Comparison of ENCODE assay signal across 33 cellular contexts in the genomic region with DNA sequence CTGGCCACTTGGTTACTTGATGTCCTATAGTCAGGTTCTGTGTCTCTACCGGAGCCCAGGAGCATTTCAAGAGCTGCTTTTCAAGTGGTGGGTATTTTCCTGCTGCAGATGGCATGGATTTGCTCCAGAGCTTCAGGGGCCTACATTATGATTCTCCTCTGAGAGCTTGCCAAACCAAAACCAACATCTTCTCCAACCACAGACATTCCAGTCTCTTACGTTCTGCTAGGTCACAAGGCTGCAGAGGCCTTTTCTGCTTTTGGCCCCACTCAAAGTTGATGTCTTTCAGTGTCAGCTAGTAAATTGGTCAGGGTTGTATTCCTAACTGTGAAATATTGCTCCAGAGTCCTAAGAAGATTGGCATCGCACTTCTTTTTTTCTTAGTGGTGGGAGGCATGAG. TPM values are rescaled to one million over a fixed set of nuclear protein-coding genes. Genes with fewer than 3 reads are reported as not detected.
DNase-seq lines count a peak whose midpoint lies in the region; ATAC-seq lines count a peak whose summit lies in the region.
"Had no signal": no experiment of that assay in that cellular context is flagged by ENCODE, and none has a peak within 500 bp of the region (broad histone marks: within the 10 kb centered on the region; RNA-seq: fewer than 3 reads in every experiment).

No MANE protein-coding gene starts in this region.

- no peaks in the 10 kb centered on the region for H3K9me3 ChIP-seq in mesenchymal stem cell (ENCODE audit: control insufficient read depth, low read length)
- H3K9me3 ChIP-seq: heart left ventricle, psoas muscle had no signal

- DNase-seq in AG08395 (ENCODE audit: low spot score) (peak; percentile 77), HT1080 (ENCODE audit: low read depth) (peak; percentile 77), astrocyte of the hippocampus (ENCODE audit: low read depth, low spot score) (peak; percentile 63), mesenchymal stem cell (peak; percentile 2), GM19240 (ENCODE audit: insufficient read length, low spot score) (no peak), GDM1 (lab: John Stamatoyannopoulos, UW) (no peak)
- no peak for DNase-seq in stimulated activated CD4-positive, alpha-beta T cell treated with anti-CD3 and anti-CD28 coated beads, Interleukin-12 subunit alpha, Interleukin-12 subunit beta, amount 100 ng/mL, for 4 hours
- DNase-seq: activated CD4-positive, alpha-beta memory T cell treated with anti-CD3 and anti-CD28 coated beads, Interleukin-2, amount 10 ng/mL, durations not matched to agents 7 days and 5 days; activated CD4-positive, CD25-positive, alpha-beta regulatory T cell treated with anti-CD3 and anti-CD28 coated beads, Interleukin-2, amount 50 U/mL, for 72 hours; activated CD8-positive, alpha-beta memory T cell treated with anti-CD3 and anti-CD28 coated beads, Interleukin-2, amount 50 U/mL, for 4 hours; activated naive CD4-positive, alpha-beta T cell treated with anti-CD3 and anti-CD28 coated beads for 36 hours; amniotic stem cell; CD4-positive, alpha-beta memory T cell; heart left ventricle; kidney; naive thymus-derived CD8-positive, alpha-beta T cell; NCI-H2029; NCI-H526 treated with DMSO at 0.1 percent for 48 hours; occipital lobe; PC-9; psoas muscle; Right ventricle myocardium superior; stimulated activated CD4-positive, alpha-beta T cell treated with anti-CD3 and anti-CD28 coated beads, Interleukin-4, amount 100 ng/mL, for 4 hours; T-helper 17 cell; trophoblast cell had no signal

- no peak overlapping the region for H3K27ac ChIP-seq in mesenchymal stem cell (ENCODE audit: low read length, poor library complexity, severe bottlenecking)
- H3K27ac ChIP-seq: heart left ventricle, PC-9, psoas muscle had no signal

- no peaks in the 10 kb centered on the region for H3K79me1 ChIP-seq in mesenchymal stem cell (replicated peaks; ENCODE audit: low read length, poor library complexity, severe bottlenecking)

- no peak overlapping the region for H3K4ac ChIP-seq in mesenchymal stem cell (ENCODE audit: low read depth in 1 of 2, low read length in 2 of 2)

- H3K9ac ChIP-seq in mesenchymal stem cell (ENCODE audit: low read length), result no peak overlapping the region

- no peak overlapping the region for H2AFZ ChIP-seq in mesenchymal stem cell (ENCODE audit: low read depth, low read length)
- H2AFZ ChIP-seq: PC-9 had no signal

- H3K27me3 ChIP-seq in mesenchymal stem cell (ENCODE audit: control insufficient read depth in 1 of 2, insufficient read depth in 1 of 2, low read length in 2 of 2), result peaks cover 0 to 3% of the 10 kb centered on the region in 2 experiments
- H3K27me3 ChIP-seq: heart left ventricle had no signal

- no peak overlapping the region for H2BK120ac ChIP-seq in mesenchymal stem cell (ENCODE audit: low read depth, low read length)

- H3K36me3 ChIP-seq in mesenchymal stem cell (ENCODE audit: control insufficient read depth in 1 of 2, insufficient read depth in 2 of 2, low read depth in 1 of 2, low read length in 2 of 2), result no peaks in the 10 kb centered on the region
- H3K36me3 ChIP-seq: HAP-1, heart left ventricle had no signal

- ATAC-seq in HG02973 (IDR thresholded peaks at IDR 0.05; ENCODE audit: unreplicated experiment), result no peak
- ATAC-seq: heart left ventricle; naive thymus-derived CD8-positive, alpha-beta T cell; psoas muscle; sciatic nerve; SK-N-SH treated with all-trans-retinoic acid at 6 μM for 48 hours; T-helper 17 cell had no signal

- H2BK12ac ChIP-seq in mesenchymal stem cell (ENCODE audit: low read length in 2 of 2), result no peak overlapping the region

- H3K4me3 ChIP-seq in mesenchymal stem cell (ENCODE audit: insufficient read depth in 1 of 2, low read depth in 1 of 2, low read length in 2 of 2), result no peak overlapping the region
- H3K4me3 ChIP-seq: HAP-1, heart left ventricle, PC-9, psoas muscle had no signal

- H3K23ac ChIP-seq in mesenchymal stem cell (ENCODE audit: low read length in 2 of 2), result no peak overlapping the region

- WGBS in mesenchymal stem cell, result 89% methylated on average over 3 of the region's 3 CpGs

- H2BK5ac ChIP-seq in mesenchymal stem cell (ENCODE audit: low read depth, low read length, poor library complexity, severe bottlenecking), result no peak overlapping the region

- no peak overlapping the region for H3K14ac ChIP-seq in mesenchymal stem cell (ENCODE audit: low read length in 2 of 2)

- no peak overlapping the region for H2AK5ac ChIP-seq in mesenchymal stem cell (ENCODE audit: low read length, severe bottlenecking)

- no peak overlapping the region for H4K91ac ChIP-seq in mesenchymal stem cell (ENCODE audit: low read length)

- no peak overlapping the region for H3K4me2 ChIP-seq in mesenchymal stem cell (ENCODE audit: low read length, poor library complexity, severe bottlenecking)
- H3K4me2 ChIP-seq: PC-9 had no signal

- no peak overlapping the region for H2BK15ac ChIP-seq in mesenchymal stem cell (ENCODE audit: low read depth, poor library complexity, severe bottlenecking)

- no peak overlapping the region for H3K18ac ChIP-seq in mesenchymal stem cell (ENCODE audit: low read depth in 1 of 2, low read length in 2 of 2)

- no peaks in the 10 kb centered on the region for H3K4me1 ChIP-seq in mesenchymal stem cell (ENCODE audit: control insufficient read depth, insufficient read depth, low read depth, low read length)
- H3K4me1 ChIP-seq: HAP-1, heart left ventricle, psoas muscle had no signal

- no peak overlapping the region for H4K8ac ChIP-seq in mesenchymal stem cell (ENCODE audit: low read length)

RNA-seq across cellular contexts. Expression of gene AQP10, which starts 14.7 kb away (rescaled TPM):
- not detected in 2 replicates for total RNA-seq in HT1080 (2014; rRNA removed; shearing (Covaris generic))
- polyA plus RNA-seq in HT1080 (2015; cell fraction: cytosol; rRNA removed), result not detected in 2 replicates
- polyA plus RNA-seq in HT1080 (2015; cell fraction: nucleus; rRNA removed), result not detected in 2 replicates
- not detected for polyA plus RNA-seq in mesenchymal stem cell (2013, experiment 1 of 2)
- polyA plus RNA-seq in mesenchymal stem cell (2013, experiment 2 of 2), result not detected
- total RNA-seq: activated CD4-positive, alpha-beta memory T cell treated with anti-CD3 and anti-CD28 coated beads, Interleukin-2, amount 10 ng/mL, durations not matched to agents 7 days and 5 days; activated naive CD4-positive, alpha-beta T cell treated with anti-CD3 and anti-CD28 coated beads for 36 hours; activated T-helper 1 cell treated with anti-CD3 and anti-CD28 coated beads, Interleukin-12 subunit alpha, Interleukin-12 subunit beta, Interleukin-2, Interleukin-4 antibody, amounts not matched to agents 30 ng/mL and 10 ng/mL and 1 ng/mL, durations not matched to agents 14 hours and 24 hours and 36 hours; bronchial epithelial cell; CD4-positive, alpha-beta memory T cell; fibroblast of villous mesenchyme; kidney; naive thymus-derived CD8-positive, alpha-beta T cell; occipital lobe; PC-9; psoas muscle; sciatic nerve had no signal
- polyA plus RNA-seq: CD4-positive, alpha-beta memory T cell; liver; naive thymus-derived CD8-positive, alpha-beta T cell had no signal

RNA-seq across cellular contexts. Expression of gene ATP8B2, which starts 19.2 kb away (rescaled TPM):
- 126 and 169 TPM in 2 replicates for total RNA-seq in HT1080 (2014; rRNA removed; shearing (Covaris generic))
- 49.4 and 56.8 TPM in 2 replicates for polyA plus RNA-seq in HT1080 (2015; cell fraction: cytosol; rRNA removed)
- 63.8 and 74.8 TPM in 2 replicates for polyA plus RNA-seq in HT1080 (2015; cell fraction: nucleus; rRNA removed)
- 50.2 TPM for polyA plus RNA-seq in mesenchymal stem cell (2013, experiment 1 of 2)
- 47.9 TPM for polyA plus RNA-seq in mesenchymal stem cell (2013, experiment 2 of 2)

RNA-seq across cellular contexts. Expression of gene HAX1, which starts 33.7 kb away (rescaled TPM):
- total RNA-seq in HT1080 (2014; rRNA removed; shearing (Covaris generic)), result 137 and 173 TPM in 2 replicates
- 133 and 142 TPM in 2 replicates for polyA plus RNA-seq in HT1080 (2015; cell fraction: cytosol; rRNA removed)
- polyA plus RNA-seq in HT1080 (2015; cell fraction: nucleus; rRNA removed), result 113 and 119 TPM in 2 replicates
- polyA plus RNA-seq in mesenchymal stem cell (2013, experiment 1 of 2), result 83.7 TPM
- 81.9 TPM for polyA plus RNA-seq in mesenchymal stem cell (2013, experiment 2 of 2)

Comparison
In these comparisons a context has a peak if more than half of its experiments do, and no peak if none do; other contexts are left out.
1. DNase-seq: peak in AG08395 (single experiment), HT1080 (single experiment), astrocyte of the hippocampus (single experiment) and mesenchymal stem cell (single experiment); none in GM19240 (single experiment), GDM1 (single experiment) and stimulated activated CD4-positive, alpha-beta T cell treated with anti-CD3 and anti-CD28 coated beads, Interleukin-12 subunit alpha, Interleukin-12 subunit beta, amount 100 ng/mL, for 4 hours (single experiment).